Comparison of ENCODE assay signal across 26 cellular contexts in the genomic region with DNA sequence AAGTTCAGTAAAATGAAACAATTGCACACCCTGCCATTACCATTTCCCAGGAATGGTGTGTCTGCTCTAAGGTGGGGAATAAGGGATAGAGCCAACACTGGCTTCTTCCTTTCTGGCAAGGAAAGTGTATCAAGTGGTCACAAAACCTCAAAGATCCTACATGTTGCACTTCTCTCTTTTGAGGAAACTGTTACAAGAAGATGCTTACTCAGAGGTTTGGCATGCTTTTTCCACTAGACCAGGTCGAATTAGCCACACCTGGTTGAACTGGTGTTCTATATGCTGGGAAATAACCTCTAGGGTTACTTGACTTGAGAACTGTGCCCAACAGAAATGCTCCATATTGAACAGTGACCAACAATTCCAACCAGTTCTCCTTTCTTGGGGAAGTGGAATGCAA.
"Had no signal": no experiment of that assay in that cellular context is flagged by ENCODE, and none has a peak within 500 bp of the region (broad histone marks: within the 10 kb centered on the region; RNA-seq: fewer than 3 reads in every experiment).

No MANE protein-coding gene starts in this region.

- H3K4me3 ChIP-seq: heart left ventricle, lower lobe of right lung, ovary, skin epidermis, stomach, thoracic aorta, tibial artery, upper lobe of right lung had no signal

- H3K27ac ChIP-seq: heart left ventricle, lower lobe of right lung, ovary, skin epidermis, stomach, thoracic aorta, tibial artery, upper lobe of right lung had no signal

- H3K36me3 ChIP-seq: heart left ventricle, lower lobe of right lung, ovary, stomach, thoracic aorta, tibial artery, upper lobe of right lung had no signal

- H3K4me1 ChIP-seq: heart left ventricle, lower lobe of right lung, stomach, tibial artery, upper lobe of right lung had no signal

- ATAC-seq: heart left ventricle; left cardiac atrium; left lobe of liver; lower lobe of right lung; naive thymus-derived CD4-positive, alpha-beta T cell; natural killer cell treated with Interleukin-12 subunit alpha and Interleukin-12 subunit beta and Interleukin-15 and Interleukin-18, amount 100 ng/mL, for 72 hours; right cardiac atrium; sciatic nerve; stimulated activated naive CD8-positive, alpha-beta T cell treated with anti-CD3 and anti-CD28 coated beads, Interleukin-15, Interleukin-2, amounts not matched to agents 100 U/mL and 50 U/mL, for 24 hours; upper lobe of right lung had no signal

- H3K27me3 ChIP-seq: heart left ventricle, ovary, stomach, tibial artery, upper lobe of right lung had no signal

- FAIRE-seq: urothelium cell line had no signal

- DNase-seq: heart left ventricle; hypothalamus; islet precursor cell; left cardiac atrium; lower lobe of right lung; mammary epithelial cell; mesenchymal stem cell; naive thymus-derived CD4-positive, alpha-beta T cell; ovary; retina; right cardiac atrium; stimulated activated CD4-positive, alpha-beta T cell treated with anti-CD3 and anti-CD28 coated beads, Interleukin-12 subunit alpha, Interleukin-12 subunit beta, amount 100 ng/mL, for 4 hours; stimulated activated CD4-positive, alpha-beta T cell treated with anti-CD3 and anti-CD28 coated beads, Interleukin-15, amount 100 ng/mL, for 24 hours; stimulated activated CD4-positive, alpha-beta T cell treated with anti-CD3 and anti-CD28 coated beads, Interleukin-2, amount 100 ng/mL, for 24 hours; stimulated activated CD4-positive, alpha-beta T cell treated with anti-CD3 and anti-CD28 coated beads, Interleukin-4, amount 100 ng/mL, for 1 hour; stimulated activated naive B cell treated with anti-CD40 and anti-IgM and Interleukin-4, amounts not matched to agents 10 μg/mL and 1 μg/mL and 100 μg/mL, for 72 hours; stimulated activated naive CD8-positive, alpha-beta T cell treated with anti-CD3 and anti-CD28 coated beads, Interleukin-15, Interleukin-2, amounts not matched to agents 100 U/mL and 50 U/mL, for 24 hours; stomach; tibial artery; upper lobe of right lung had no signal

- H3K9me3 ChIP-seq: heart left ventricle, lower lobe of right lung, ovary, thoracic aorta, upper lobe of right lung had no signal
